In the genomic region with DNA sequence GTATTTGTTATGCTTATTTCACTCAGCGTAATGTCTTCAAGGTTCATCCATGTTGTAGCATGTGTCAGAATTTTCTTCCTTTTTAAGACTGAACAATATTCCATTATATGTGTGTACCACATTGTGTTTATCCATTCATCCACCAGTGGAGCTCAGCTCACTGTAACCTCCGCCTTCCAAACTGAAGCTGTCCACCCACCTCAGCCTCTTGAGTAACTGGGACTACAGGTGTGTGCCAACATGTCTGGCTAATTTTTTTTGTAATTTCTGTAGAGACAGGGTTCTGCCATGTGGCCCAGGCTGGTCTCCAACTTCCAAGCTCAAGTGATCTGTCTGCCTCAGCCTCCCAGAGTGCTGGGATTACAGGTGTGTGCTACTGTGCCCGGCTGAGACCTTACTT, we compare ENCODE assay signal across 4 cellular contexts.
"Had no signal": no experiment of that assay in that cellular context is flagged by ENCODE, and none has a peak within 500 bp of the region (broad histone marks: within the 10 kb centered on the region; RNA-seq: fewer than 3 reads in every experiment).

No MANE protein-coding gene starts in this region.

- H3K9me3 Mint-ChIP-seq: GM23338, H9, IgD-negative memory B cell had no signal

- H3K4me3 ChIP-seq: GM23338 had no signal

- H3K4me3 Mint-ChIP-seq: GM23338, H9, IgD-negative memory B cell had no signal

- H3K27me3 Mint-ChIP-seq: IgD-negative memory B cell had no signal

- H3K27ac Mint-ChIP-seq: GM23338, H9, IgD-negative memory B cell had no signal

- DNase-seq: H9, HCEC 1CT had no signal

- H3K4me1 Mint-ChIP-seq: GM23338, H9 had no signal
